ENCODE assay signal across 13 cellular contexts in the genomic region with DNA sequence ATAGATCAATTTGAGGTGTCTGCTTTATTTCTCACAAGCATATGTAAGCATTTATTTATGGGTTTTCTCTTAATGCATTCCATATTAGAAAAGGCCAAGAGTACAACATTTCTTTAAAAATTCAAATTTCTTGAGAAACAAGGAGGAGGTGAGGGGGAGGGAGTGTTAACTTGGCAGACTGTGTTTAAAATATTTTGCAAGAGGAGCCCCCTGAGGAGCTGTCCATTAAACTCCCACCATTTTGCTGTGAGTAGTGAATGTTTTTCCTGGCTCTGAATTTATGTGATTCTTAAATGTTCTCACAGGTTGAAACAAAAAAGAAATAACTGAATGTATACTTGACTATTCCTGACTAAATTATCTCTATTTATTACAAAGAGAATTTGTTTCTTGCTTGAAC.
"Had no signal": no experiment of that assay in that cellular context is flagged by ENCODE, and none has a peak within 500 bp of the region (broad histone marks: within the 10 kb centered on the region; RNA-seq: fewer than 3 reads in every experiment).

No MANE protein-coding gene starts in this region.

- H3K27me3 ChIP-seq: neutrophil, tibial artery, uterus had no signal

- H3K4me3 ChIP-seq: tibial artery, uterus had no signal

- H3K36me3 ChIP-seq: neutrophil, tibial artery, uterus had no signal

- FAIRE-seq: bronchial epithelial cell, keratinocyte had no signal

- H3K4me1 ChIP-seq: tibial artery, uterus had no signal

- DNase-seq: activated CD4-positive, alpha-beta T cell treated with anti-CD3 and anti-CD28 coated beads, Interleukin-2, amount 50 U/mL, for 1 hour; activated CD4-positive, CD25-positive, alpha-beta regulatory T cell; activated naive CD4-positive, alpha-beta T cell treated with anti-CD3 and anti-CD28 coated beads, Interleukin-2, amount 50 U/mL, for 16 hours; amygdala; left ventricle myocardium superior; mesendoderm; posterior cingulate gyrus; T-helper 17 cell; tibial artery; uterus had no signal

- H3K9me3 ChIP-seq: neutrophil, tibial artery, uterus had no signal

- H3K4me3 Mint-ChIP-seq: T-helper 17 cell had no signal

- H3K27ac ChIP-seq: neutrophil, tibial artery, uterus had no signal

- H3K27me3 Mint-ChIP-seq: T-helper 17 cell had no signal

- ATAC-seq: left ventricle myocardium superior, T-helper 17 cell had no signal

- H3K27ac Mint-ChIP-seq: T-helper 17 cell had no signal

- H3K4me1 Mint-ChIP-seq: T-helper 17 cell had no signal
